Comparison of ENCODE assay signal across 10 cellular contexts in genomic region chr9:74277532-74277931, GRCh38.
DNase-seq lines count a peak whose midpoint lies in the region; ATAC-seq and TF ChIP-seq lines count a peak whose summit lies in the region.
"Had no signal": no experiment of that assay in that cellular context is flagged by ENCODE, and none has a peak within 500 bp of the region (broad histone marks: within the 10 kb centered on the region; RNA-seq: fewer than 3 reads in every experiment).

No MANE protein-coding gene starts in this region.

- ATAC-seq in GM18519 (IDR thresholded peaks at IDR 0.05; ENCODE audit: low FRiP score, unreplicated experiment) (peak; percentile 84), HG03135 (IDR thresholded peaks at IDR 0.05; ENCODE audit: unreplicated experiment) (peak; percentile 77)

- H4K20me1 ChIP-seq in osteoblast (ENCODE audit: insufficient read depth, low read length), result no peaks in the 10 kb centered on the region

- peak; percentile 56 for DNase-seq in GM20000 (ENCODE audit: low spot score)
- peak; percentile 6 for DNase-seq in activated gamma-delta T cell treated with anti-CD3 and anti-CD28 coated beads, Interleukin-2, amount 50 U/mL, for 16 hours (ENCODE audit: low read depth)
- no peak for DNase-seq in osteoblast (ENCODE audit: insufficient read length, low spot score, missing footprints)
- DNase-seq in NCI-H345 treated with DMSO at 0.1 percent for 48 hours (lab: John Stamatoyannopoulos, UW; ENCODE audit: unreplicated experiment), result no peak
- no peak for DNase-seq in GM19240 (ENCODE audit: insufficient read length, low spot score)
- no peak for DNase-seq in DMS53 treated with DMSO at 0.1 percent for 48 hours (lab: John Stamatoyannopoulos, UW; ENCODE audit: unreplicated experiment)
- DNase-seq: adrenal gland had no signal

- no peaks in the 10 kb centered on the region for H3K36me3 ChIP-seq in osteoblast (ENCODE audit: insufficient read depth, low read length)
- H3K36me3 ChIP-seq: adrenal gland, SJSA1 had no signal

- no peaks in the 10 kb centered on the region for H3K27me3 ChIP-seq in osteoblast (ENCODE audit: insufficient read depth, low read length)
- H3K27me3 ChIP-seq: adrenal gland, SJSA1 had no signal

- no peak overlapping the region for H3K4me3 ChIP-seq in osteoblast (ENCODE audit: insufficient read depth, low read length)
- H3K4me3 ChIP-seq: adrenal gland, SJSA1 had no signal

- TF ChIP-seq CTCF in GM20000 (IDR thresholded peaks at IDR 0.05; ENCODE audit: extremely low read depth, missing control alignments), result no peak
- no peak for TF ChIP-seq CTCF in osteoblast (IDR thresholded peaks at IDR 0.05; ENCODE audit: extremely low read depth, low read depth, low read length)

- H3K79me2 ChIP-seq in osteoblast (ENCODE audit: insufficient read depth, low read length), result no peaks in the 10 kb centered on the region

- no peak overlapping the region for H3K27ac ChIP-seq in osteoblast (ENCODE audit: low read depth, low read length)
- H3K27ac ChIP-seq: adrenal gland, SJSA1 had no signal

- H3K4me1 ChIP-seq in osteoblast (ENCODE audit: insufficient read depth, low read length), result no peaks in the 10 kb centered on the region
- H3K4me1 ChIP-seq: adrenal gland, SJSA1 had no signal

- no peak overlapping the region for H3K4me2 ChIP-seq in osteoblast (ENCODE audit: insufficient read depth, low read length)

- no peak overlapping the region for H2AFZ ChIP-seq in osteoblast (ENCODE audit: low read length)

- no peaks in the 10 kb centered on the region for H3K9me3 ChIP-seq in osteoblast (ENCODE audit: low read depth, low read length)
- H3K9me3 ChIP-seq: adrenal gland, SJSA1 had no signal

Comparison
In these comparisons a context has a peak if more than half of its experiments do, and no peak if none do; other contexts are left out.
1. DNase-seq: peak in GM20000 (single experiment) and activated gamma-delta T cell treated with anti-CD3 and anti-CD28 coated beads, Interleukin-2, amount 50 U/mL, for 16 hours (single experiment); none in osteoblast (single experiment), NCI-H345 treated with DMSO at 0.1 percent for 48 hours (single experiment), GM19240 (single experiment) and DMS53 treated with DMSO at 0.1 percent for 48 hours (single experiment).